Comparison of ENCODE assay signal across 11 cellular contexts in the genomic region with DNA sequence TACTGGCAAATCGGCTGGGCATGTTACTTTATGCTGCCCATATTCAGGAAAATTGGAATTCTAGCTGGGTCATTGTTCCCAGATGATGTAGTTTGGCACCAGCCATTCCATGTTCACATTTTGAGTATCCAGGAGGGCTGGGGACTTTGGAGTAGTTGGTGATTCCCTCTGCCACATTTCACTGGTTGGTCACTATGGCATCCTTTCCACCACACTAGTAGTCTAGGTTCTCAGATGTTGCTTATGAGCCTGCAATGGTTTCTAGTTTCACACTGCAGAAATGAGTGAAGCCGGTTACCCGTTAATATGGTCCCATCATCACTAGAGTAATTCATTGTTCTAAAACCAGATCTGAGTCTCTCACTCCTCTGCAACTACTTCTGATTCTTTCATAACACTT. TPM values are rescaled to one million over a fixed set of nuclear protein-coding genes. Genes with fewer than 3 reads are reported as not detected.
DNase-seq lines count a peak whose midpoint lies in the region; ATAC-seq and TF ChIP-seq lines count a peak whose summit lies in the region.
"Had no signal": no experiment of that assay in that cellular context is flagged by ENCODE, and none has a peak within 500 bp of the region (broad histone marks: within the 10 kb centered on the region; RNA-seq: fewer than 3 reads in every experiment).

No MANE protein-coding gene starts in this region.

- no peaks in the 10 kb centered on the region for H3K9me3 Mint-ChIP-seq in WTC11

- H3K27ac ChIP-seq in ACC112 (ENCODE audit: low read depth, low read length) (peak overlapping the region; percentile 95), lower lobe of right lung (peak overlapping the region; percentile 55)

- no peaks in the 10 kb centered on the region for H3K27me3 Mint-ChIP-seq in WTC11 (ENCODE audit: low read depth)

- peaks cover 96% of the 10 kb centered on the region for H3K79me2 ChIP-seq in ACC112 (ENCODE audit: control insufficient read depth, insufficient read depth, low read length, unreplicated experiment)

- ATAC-seq in GM18907 (IDR thresholded peaks at IDR 0.05; ENCODE audit: unreplicated experiment), result peak; percentile 21
- no peak for ATAC-seq in WTC11
- ATAC-seq in lower lobe of right lung, result no peak

- H3K36me3 Mint-ChIP-seq in WTC11, result no peaks in the 10 kb centered on the region

- H3K27ac Mint-ChIP-seq in WTC11, result peak overlapping the region; percentile 73; the same call in 1 of the 2 replicates

- no peaks in the 10 kb centered on the region for H3K9me3 ChIP-seq in lower lobe of right lung

- TF ChIP-seq CTCF in WTC11 (IDR thresholded peaks at IDR 0.05) (no peak), lower lobe of right lung (IDR thresholded peaks at IDR 0.05) (no peak)

- intact Hi-C loops in lower lobe of right lung (cut with DNase I), result loop anchor here (10.0 kb wide), 1 partner anchor 60 kb away; no protein-coding TSS in a partner anchor

- no peak overlapping the region for H2AFZ ChIP-seq in ACC112 (ENCODE audit: low read length, unreplicated experiment)

- no peak overlapping the region for H3K4me3 Mint-ChIP-seq in WTC11

- H3K36me3 ChIP-seq in ACC112 (ENCODE audit: insufficient read depth, low read length) (no peaks in the 10 kb centered on the region), lower lobe of right lung (no peaks in the 10 kb centered on the region)

- DNase-seq in WTC11 (ENCODE audit: low spot score) (no peak), lower lobe of right lung (no peak), mucosa of gallbladder (ENCODE audit: low spot score) (no peak), SIG-M5 (lab: John Stamatoyannopoulos, UW) (no peak), NCI-H2227 treated with DMSO at 0.1 percent for 48 hours (lab: John Stamatoyannopoulos, UW) (no peak), NCI-H748 treated with DMSO at 0.1 percent for 48 hours (lab: John Stamatoyannopoulos, UW) (no peak)
- DNase-seq: GOT3, mesendoderm, NCI-H1436 treated with DMSO at 0.1 percent for 48 hours had no signal

- CTCF ChIA-PET in WTC11 (lab: Charles Lee), result no interaction called here

- H3K27me3 ChIP-seq in ACC112 (ENCODE audit: insufficient read depth, low read length), result no peaks in the 10 kb centered on the region
- no peaks in the 10 kb centered on the region for H3K27me3 ChIP-seq in lower lobe of right lung (ENCODE audit: low read depth)

- H3K4me1 Mint-ChIP-seq in WTC11, result peaks cover 26% of the 10 kb centered on the region

- H3K4me1 ChIP-seq in ACC112 (ENCODE audit: control insufficient read depth, insufficient read depth, low read length, unreplicated experiment), result peaks cover 64% of the 10 kb centered on the region
- peaks cover 88% of the 10 kb centered on the region for H3K4me1 ChIP-seq in lower lobe of right lung

- POLR2A ChIA-PET in WTC11 (lab: Charles Lee), result no interaction called here

- H3K4me3 ChIP-seq in ACC112 (ENCODE audit: low read depth, low read length) (no peak overlapping the region), lower lobe of right lung (no peak overlapping the region)

TF ChIP-seq in WTC11, 78 proteins besides CTCF, POLR2A, EP300 and RAD21 (continues in another document):
- TF ChIP-seq TCF7 (CRISPR knock-in tag; IDR thresholded peaks at IDR 0.05; ENCODE audit: low read depth) (no peak), TEAD4 (CRISPR knock-in tag; IDR thresholded peaks at IDR 0.05) (no peak), FOXJ3 (CRISPR knock-in tag; IDR thresholded peaks at IDR 0.05; ENCODE audit: borderline replicate concordance) (no peak), ETV6 (CRISPR knock-in tag; IDR thresholded peaks at IDR 0.05) (no peak), ZNF138 (CRISPR knock-in tag; conservative IDR thresholded peaks at IDR 0.05) (no peak)
- TF ChIP-seq, protein P1, sequence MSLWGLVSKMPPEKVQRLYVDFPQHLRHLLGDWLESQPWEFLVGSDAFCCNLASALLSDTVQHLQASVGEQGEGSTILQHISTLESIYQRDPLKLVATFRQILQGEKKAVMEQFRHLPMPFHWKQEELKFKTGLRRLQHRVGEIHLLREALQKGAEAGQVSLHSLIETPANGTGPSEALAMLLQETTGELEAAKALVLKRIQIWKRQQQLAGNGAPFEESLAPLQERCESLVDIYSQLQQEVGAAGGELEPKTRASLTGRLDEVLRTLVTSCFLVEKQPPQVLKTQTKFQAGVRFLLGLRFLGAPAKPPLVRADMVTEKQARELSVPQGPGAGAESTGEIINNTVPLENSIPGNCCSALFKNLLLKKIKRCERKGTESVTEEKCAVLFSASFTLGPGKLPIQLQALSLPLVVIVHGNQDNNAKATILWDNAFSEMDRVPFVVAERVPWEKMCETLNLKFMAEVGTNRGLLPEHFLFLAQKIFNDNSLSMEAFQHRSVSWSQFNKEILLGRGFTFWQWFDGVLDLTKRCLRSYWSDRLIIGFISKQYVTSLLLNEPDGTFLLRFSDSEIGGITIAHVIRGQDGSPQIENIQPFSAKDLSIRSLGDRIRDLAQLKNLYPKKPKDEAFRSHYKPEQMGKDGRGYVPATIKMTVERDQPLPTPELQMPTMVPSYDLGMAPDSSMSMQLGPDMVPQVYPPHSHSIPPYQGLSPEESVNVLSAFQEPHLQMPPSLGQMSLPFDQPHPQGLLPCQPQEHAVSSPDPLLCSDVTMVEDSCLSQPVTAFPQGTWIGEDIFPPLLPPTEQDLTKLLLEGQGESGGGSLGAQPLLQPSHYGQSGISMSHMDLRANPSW (CRISPR knock-in tag; conservative IDR thresholded peaks at IDR 0.05; ENCODE audit: low read depth), result no peak
- TF ChIP-seq, protein P2, sequence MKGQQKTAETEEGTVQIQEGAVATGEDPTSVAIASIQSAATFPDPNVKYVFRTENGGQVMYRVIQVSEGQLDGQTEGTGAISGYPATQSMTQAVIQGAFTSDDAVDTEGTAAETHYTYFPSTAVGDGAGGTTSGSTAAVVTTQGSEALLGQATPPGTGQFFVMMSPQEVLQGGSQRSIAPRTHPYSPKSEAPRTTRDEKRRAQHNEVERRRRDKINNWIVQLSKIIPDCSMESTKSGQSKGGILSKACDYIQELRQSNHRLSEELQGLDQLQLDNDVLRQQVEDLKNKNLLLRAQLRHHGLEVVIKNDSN (CRISPR knock-in tag; IDR thresholded peaks at IDR 0.05), result no peak
- TF ChIP-seq, protein P3, sequence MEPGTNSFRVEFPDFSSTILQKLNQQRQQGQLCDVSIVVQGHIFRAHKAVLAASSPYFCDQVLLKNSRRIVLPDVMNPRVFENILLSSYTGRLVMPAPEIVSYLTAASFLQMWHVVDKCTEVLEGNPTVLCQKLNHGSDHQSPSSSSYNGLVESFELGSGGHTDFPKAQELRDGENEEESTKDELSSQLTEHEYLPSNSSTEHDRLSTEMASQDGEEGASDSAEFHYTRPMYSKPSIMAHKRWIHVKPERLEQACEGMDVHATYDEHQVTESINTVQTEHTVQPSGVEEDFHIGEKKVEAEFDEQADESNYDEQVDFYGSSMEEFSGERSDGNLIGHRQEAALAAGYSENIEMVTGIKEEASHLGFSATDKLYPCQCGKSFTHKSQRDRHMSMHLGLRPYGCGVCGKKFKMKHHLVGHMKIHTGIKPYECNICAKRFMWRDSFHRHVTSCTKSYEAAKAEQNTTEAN (CRISPR knock-in tag; IDR thresholded peaks at IDR 0.05), result no peak
- TF ChIP-seq, protein P4, sequence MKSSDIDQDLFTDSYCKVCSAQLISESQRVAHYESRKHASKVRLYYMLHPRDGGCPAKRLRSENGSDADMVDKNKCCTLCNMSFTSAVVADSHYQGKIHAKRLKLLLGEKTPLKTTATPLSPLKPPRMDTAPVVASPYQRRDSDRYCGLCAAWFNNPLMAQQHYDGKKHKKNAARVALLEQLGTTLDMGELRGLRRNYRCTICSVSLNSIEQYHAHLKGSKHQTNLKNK (CRISPR knock-in tag; IDR thresholded peaks at IDR 0.05), result no peak
- TF ChIP-seq, protein P5, sequence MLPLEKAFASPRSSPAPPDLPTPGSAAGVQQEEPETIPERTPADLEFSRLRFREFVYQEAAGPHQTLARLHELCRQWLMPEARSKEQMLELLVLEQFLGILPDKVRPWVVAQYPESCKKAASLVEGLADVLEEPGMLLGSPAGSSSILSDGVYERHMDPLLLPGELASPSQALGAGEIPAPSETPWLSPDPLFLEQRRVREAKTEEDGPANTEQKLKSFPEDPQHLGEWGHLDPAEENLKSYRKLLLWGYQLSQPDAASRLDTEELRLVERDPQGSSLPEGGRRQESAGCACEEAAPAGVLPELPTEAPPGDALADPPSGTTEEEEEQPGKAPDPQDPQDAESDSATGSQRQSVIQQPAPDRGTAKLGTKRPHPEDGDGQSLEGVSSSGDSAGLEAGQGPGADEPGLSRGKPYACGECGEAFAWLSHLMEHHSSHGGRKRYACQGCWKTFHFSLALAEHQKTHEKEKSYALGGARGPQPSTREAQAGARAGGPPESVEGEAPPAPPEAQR (CRISPR knock-in tag; IDR thresholded peaks at IDR 0.05), result no peak
- TF ChIP-seq, protein P6, sequence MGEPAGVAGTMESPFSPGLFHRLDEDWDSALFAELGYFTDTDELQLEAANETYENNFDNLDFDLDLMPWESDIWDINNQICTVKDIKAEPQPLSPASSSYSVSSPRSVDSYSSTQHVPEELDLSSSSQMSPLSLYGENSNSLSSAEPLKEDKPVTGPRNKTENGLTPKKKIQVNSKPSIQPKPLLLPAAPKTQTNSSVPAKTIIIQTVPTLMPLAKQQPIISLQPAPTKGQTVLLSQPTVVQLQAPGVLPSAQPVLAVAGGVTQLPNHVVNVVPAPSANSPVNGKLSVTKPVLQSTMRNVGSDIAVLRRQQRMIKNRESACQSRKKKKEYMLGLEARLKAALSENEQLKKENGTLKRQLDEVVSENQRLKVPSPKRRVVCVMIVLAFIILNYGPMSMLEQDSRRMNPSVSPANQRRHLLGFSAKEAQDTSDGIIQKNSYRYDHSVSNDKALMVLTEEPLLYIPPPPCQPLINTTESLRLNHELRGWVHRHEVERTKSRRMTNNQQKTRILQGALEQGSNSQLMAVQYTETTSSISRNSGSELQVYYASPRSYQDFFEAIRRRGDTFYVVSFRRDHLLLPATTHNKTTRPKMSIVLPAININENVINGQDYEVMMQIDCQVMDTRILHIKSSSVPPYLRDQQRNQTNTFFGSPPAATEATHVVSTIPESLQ (CRISPR knock-in tag; IDR thresholded peaks at IDR 0.05), result no peak
- TF ChIP-seq, protein P7, sequence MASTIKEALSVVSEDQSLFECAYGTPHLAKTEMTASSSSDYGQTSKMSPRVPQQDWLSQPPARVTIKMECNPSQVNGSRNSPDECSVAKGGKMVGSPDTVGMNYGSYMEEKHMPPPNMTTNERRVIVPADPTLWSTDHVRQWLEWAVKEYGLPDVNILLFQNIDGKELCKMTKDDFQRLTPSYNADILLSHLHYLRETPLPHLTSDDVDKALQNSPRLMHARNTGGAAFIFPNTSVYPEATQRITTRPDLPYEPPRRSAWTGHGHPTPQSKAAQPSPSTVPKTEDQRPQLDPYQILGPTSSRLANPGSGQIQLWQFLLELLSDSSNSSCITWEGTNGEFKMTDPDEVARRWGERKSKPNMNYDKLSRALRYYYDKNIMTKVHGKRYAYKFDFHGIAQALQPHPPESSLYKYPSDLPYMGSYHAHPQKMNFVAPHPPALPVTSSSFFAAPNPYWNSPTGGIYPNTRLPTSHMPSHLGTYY (CRISPR knock-in tag; IDR thresholded peaks at IDR 0.05), result no peak

RNA-seq across cellular contexts. Expression of a gene that starts 4.6 kb away (rescaled TPM):
- 23.4 to 29.4 TPM (median 25.3 TPM) in 3 replicates for total RNA-seq in WTC11 (2021)
- total RNA-seq in lower lobe of right lung, result 78.2 TPM
- total RNA-seq in mucosa of gallbladder, result 24.0 TPM
